ENCODE assay signal across 2 cellular contexts in genomic region chr11:92765965-92766371, GRCh38.
TF ChIP-seq lines count a peak whose summit lies in the region.

No MANE protein-coding gene starts in this region.

TF ChIP-seq in SK-N-SH, 30 proteins besides CTCF, POLR2A, EP300 and RAD21 (continued from another document):
- TF ChIP-seq REST (IDR thresholded peaks at IDR 0.05; ENCODE audit: low read depth, low read length) (no peak), MEF2A (IDR thresholded peaks at IDR 0.05; ENCODE audit: borderline replicate concordance, low read depth) (no peak), ELF1 (IDR thresholded peaks at IDR 0.05) (no peak), TCF12 (IDR thresholded peaks at IDR 0.05) (no peak), GATA2 (CRISPR knock-in tag; IDR thresholded peaks at IDR 0.05) (no peak), FOXM1 (IDR thresholded peaks at IDR 0.05; ENCODE audit: low read depth) (no peak), FOXJ3 (CRISPR knock-in tag; IDR thresholded peaks at IDR 0.05) (no peak), TAF1 (IDR thresholded peaks at IDR 0.05; ENCODE audit: borderline replicate concordance, low read depth, low read length) (no peak), MAX (IDR thresholded peaks at IDR 0.05; ENCODE audit: low read depth) (no peak)

TF ChIP-seq in SK-N-SH treated with all-trans-retinoic acid at 6 μM for 48 hours, 23 proteins besides CTCF, POLR2A, EP300 and RAD21 (continued from another document):
- no peak for TF ChIP-seq CSRNP3 (CRISPR knock-in tag; IDR thresholded peaks at IDR 0.05)
- TF ChIP-seq ZC3H10 (CRISPR knock-in tag; IDR thresholded peaks at IDR 0.05): no peak
- TF ChIP-seq ZFP30 (CRISPR knock-in tag; IDR thresholded peaks at IDR 0.05): no peak
- TF ChIP-seq, protein P1, sequence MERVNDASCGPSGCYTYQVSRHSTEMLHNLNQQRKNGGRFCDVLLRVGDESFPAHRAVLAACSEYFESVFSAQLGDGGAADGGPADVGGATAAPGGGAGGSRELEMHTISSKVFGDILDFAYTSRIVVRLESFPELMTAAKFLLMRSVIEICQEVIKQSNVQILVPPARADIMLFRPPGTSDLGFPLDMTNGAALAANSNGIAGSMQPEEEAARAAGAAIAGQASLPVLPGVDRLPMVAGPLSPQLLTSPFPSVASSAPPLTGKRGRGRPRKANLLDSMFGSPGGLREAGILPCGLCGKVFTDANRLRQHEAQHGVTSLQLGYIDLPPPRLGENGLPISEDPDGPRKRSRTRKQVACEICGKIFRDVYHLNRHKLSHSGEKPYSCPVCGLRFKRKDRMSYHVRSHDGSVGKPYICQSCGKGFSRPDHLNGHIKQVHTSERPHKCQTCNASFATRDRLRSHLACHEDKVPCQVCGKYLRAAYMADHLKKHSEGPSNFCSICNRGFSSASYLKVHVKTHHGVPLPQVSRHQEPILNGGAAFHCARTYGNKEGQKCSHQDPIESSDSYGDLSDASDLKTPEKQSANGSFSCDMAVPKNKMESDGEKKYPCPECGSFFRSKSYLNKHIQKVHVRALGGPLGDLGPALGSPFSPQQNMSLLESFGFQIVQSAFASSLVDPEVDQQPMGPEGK (CRISPR knock-in tag; IDR thresholded peaks at IDR 0.05; ENCODE audit: borderline replicate concordance): no peak
- no peak for TF ChIP-seq TCF4 (CRISPR knock-in tag; IDR thresholded peaks at IDR 0.05; ENCODE audit: borderline replicate concordance)
- TF ChIP-seq ZNF70 (CRISPR knock-in tag; IDR thresholded peaks at IDR 0.05): no peak
- no peak for TF ChIP-seq GLIS3 (CRISPR knock-in tag; IDR thresholded peaks at IDR 0.05)
- TF ChIP-seq SNAI2 (CRISPR knock-in tag; IDR thresholded peaks at IDR 0.05): no peak
- TF ChIP-seq OSR1 (CRISPR knock-in tag; IDR thresholded peaks at IDR 0.05): no peak
- no peak for TF ChIP-seq PPARA (CRISPR knock-in tag; IDR thresholded peaks at IDR 0.05; ENCODE audit: borderline replicate concordance)
- no peak for TF ChIP-seq ZNF565 (CRISPR knock-in tag; conservative IDR thresholded peaks at IDR 0.05; ENCODE audit: low read depth)
- TF ChIP-seq POU6F1 (CRISPR knock-in tag; IDR thresholded peaks at IDR 0.05; ENCODE audit: borderline replicate concordance, low read depth): no peak
- TF ChIP-seq CSDC2 (CRISPR knock-in tag; IDR thresholded peaks at IDR 0.05): no peak
